In genomic region chr4:27081675-27082579, GRCh38 we compare ENCODE assay signal across 16 cellular contexts.
DNase-seq lines count a peak whose midpoint lies in the region; ATAC-seq lines count a peak whose summit lies in the region.
"Had no signal": no experiment of that assay in that cellular context is flagged by ENCODE, and none has a peak within 500 bp of the region (broad histone marks: within the 10 kb centered on the region; RNA-seq: fewer than 3 reads in every experiment).

No MANE protein-coding gene starts in this region.

- no peak overlapping the region for H3K4me3 Mint-ChIP-seq in activated T-cell treated with anti-CD3 and anti-CD28 coated beads, Interleukin-2, amount 50 U/mL, for 4 hours
- H3K4me3 Mint-ChIP-seq: activated CD8-positive, alpha-beta T cell treated with anti-CD3 and anti-CD28 coated beads, Interleukin-2, amount 10 ng/mL, durations not matched to agents 7 days and 5 days; activated naive CD8-positive, alpha-beta T cell; T-helper 1 cell treated with Interleukin-12 subunit alpha and Interleukin-12 subunit beta and Interleukin-4 antibody, amounts not matched to agents 30 μg/mL and 1 μg/mL, for 36 hours had no signal

- H3K9me3 Mint-ChIP-seq in activated T-cell treated with anti-CD3 and anti-CD28 coated beads, Interleukin-2, amount 50 U/mL, for 4 hours: no peaks in the 10 kb centered on the region
- H3K9me3 Mint-ChIP-seq: T-helper 1 cell treated with Interleukin-12 subunit alpha and Interleukin-12 subunit beta and Interleukin-4 antibody, amounts not matched to agents 30 μg/mL and 1 μg/mL, for 36 hours had no signal

- DNase-seq in left ventricle myocardium superior: no peak
- no peak for DNase-seq in Right ventricle myocardium superior
- no peak for DNase-seq in activated T-cell treated with anti-CD3 and anti-CD28 coated beads, Interleukin-2, amount 50 U/mL, for 4 hours
- no peak for DNase-seq in NCI-H1694 (lab: John Stamatoyannopoulos, UW)
- no peak for DNase-seq in activated CD4-positive, alpha-beta T cell treated with anti-CD3 and anti-CD28 coated beads, Interleukin-2, amount 50 U/mL, for 48 hours
- no peak for DNase-seq in occipital lobe (lab: John Stamatoyannopoulos, UW)
- DNase-seq: activated CD8-positive, alpha-beta T cell treated with anti-CD3 and anti-CD28 coated beads, Interleukin-2, amount 10 ng/mL, durations not matched to agents 7 days and 5 days; IMR-90; NCI-H187 treated with DMSO at 0.1 percent for 48 hours; retina; substantia nigra had no signal

- peaks cover 31% of the 10 kb centered on the region for H3K27me3 Mint-ChIP-seq in activated T-cell treated with anti-CD3 and anti-CD28 coated beads, Interleukin-2, amount 50 U/mL, for 4 hours (ENCODE audit: low read depth)

- intact Hi-C loops in left ventricle myocardium superior (cut with micrococcal nuclease) (no loop called here), Right ventricle myocardium superior (cut with DNase I) (no loop called here)

- H3K4me1 Mint-ChIP-seq in activated T-cell treated with anti-CD3 and anti-CD28 coated beads, Interleukin-2, amount 50 U/mL, for 4 hours (ENCODE audit: low read depth): peaks cover 6% of the 10 kb centered on the region

- H3K36me3 Mint-ChIP-seq in activated T-cell treated with anti-CD3 and anti-CD28 coated beads, Interleukin-2, amount 50 U/mL, for 4 hours (ENCODE audit: insufficient read depth): no peaks in the 10 kb centered on the region
- H3K36me3 Mint-ChIP-seq: activated naive CD8-positive, alpha-beta T cell had no signal

- ATAC-seq in left ventricle myocardium superior: peak; percentile 17
- ATAC-seq in Right ventricle myocardium superior (ENCODE audit: poor library complexity): no peak
- peak; percentile 53 for ATAC-seq in HG02678 (IDR thresholded peaks at IDR 0.05; ENCODE audit: unreplicated experiment)
- peak; percentile 48 for ATAC-seq in HG03469 (IDR thresholded peaks at IDR 0.05; ENCODE audit: unreplicated experiment)
- no peak for ATAC-seq in activated T-cell treated with anti-CD3 and anti-CD28 coated beads, Interleukin-2, amount 50 U/mL, for 4 hours
- ATAC-seq: A549; activated CD8-positive, alpha-beta T cell treated with anti-CD3 and anti-CD28 coated beads, Interleukin-2, amount 10 ng/mL, durations not matched to agents 7 days and 5 days had no signal

Comparison
In these comparisons a context has a peak if more than half of its experiments do, and no peak if none do; other contexts are left out.
1. ATAC-seq: peak in left ventricle myocardium superior (single experiment), HG02678 (single experiment) and HG03469 (single experiment); none in Right ventricle myocardium superior (single experiment) and activated T-cell treated with anti-CD3 and anti-CD28 coated beads, Interleukin-2, amount 50 U/mL, for 4 hours (0 of 2).